Comparison of ENCODE assay signal across 6 cellular contexts in the genomic region with DNA sequence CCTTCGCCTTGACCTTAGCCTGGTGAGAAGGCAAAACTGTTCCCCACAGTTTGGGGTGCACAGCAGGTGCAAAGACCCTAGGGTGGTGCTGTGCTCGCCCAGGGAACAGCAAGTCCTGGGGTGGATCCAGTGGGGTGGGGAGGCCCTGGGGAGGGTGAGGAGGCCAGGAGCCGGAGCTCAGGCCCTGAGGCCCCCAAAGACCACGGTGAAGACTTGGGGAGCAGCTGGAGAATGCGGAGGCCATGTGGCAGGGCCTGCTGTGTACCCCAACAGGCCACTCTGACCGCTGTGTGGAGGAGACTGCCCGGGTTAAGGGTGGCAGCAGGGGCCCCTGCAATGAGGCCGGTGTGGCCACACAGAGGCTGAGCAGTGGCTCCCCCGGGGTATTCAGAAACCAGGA.
"Had no signal": no experiment of that assay in that cellular context is flagged by ENCODE, and none has a peak within 500 bp of the region (broad histone marks: within the 10 kb centered on the region; RNA-seq: fewer than 3 reads in every experiment).

No MANE protein-coding gene starts in this region.

- H3K27ac Mint-ChIP-seq: GM23338, H9, IgD-negative memory B cell had no signal

- H3K4me3 ChIP-seq: GM23338 had no signal

- H3K36me3 Mint-ChIP-seq: IgD-negative memory B cell had no signal

- DNase-seq: H9, HCEC 1CT, KBM-7 had no signal

- H3K4me3 Mint-ChIP-seq: GM23338, H9, IgD-negative memory B cell had no signal

- H3K4me2 ChIP-seq: GM23338, KMS-11 had no signal

- H3K9me3 Mint-ChIP-seq: GM23338, H9 had no signal

- H3K9ac ChIP-seq: KMS-11 had no signal

- ATAC-seq: GM23338 had no signal

- H3K27ac ChIP-seq: KMS-11 had no signal
